In the genomic region with DNA sequence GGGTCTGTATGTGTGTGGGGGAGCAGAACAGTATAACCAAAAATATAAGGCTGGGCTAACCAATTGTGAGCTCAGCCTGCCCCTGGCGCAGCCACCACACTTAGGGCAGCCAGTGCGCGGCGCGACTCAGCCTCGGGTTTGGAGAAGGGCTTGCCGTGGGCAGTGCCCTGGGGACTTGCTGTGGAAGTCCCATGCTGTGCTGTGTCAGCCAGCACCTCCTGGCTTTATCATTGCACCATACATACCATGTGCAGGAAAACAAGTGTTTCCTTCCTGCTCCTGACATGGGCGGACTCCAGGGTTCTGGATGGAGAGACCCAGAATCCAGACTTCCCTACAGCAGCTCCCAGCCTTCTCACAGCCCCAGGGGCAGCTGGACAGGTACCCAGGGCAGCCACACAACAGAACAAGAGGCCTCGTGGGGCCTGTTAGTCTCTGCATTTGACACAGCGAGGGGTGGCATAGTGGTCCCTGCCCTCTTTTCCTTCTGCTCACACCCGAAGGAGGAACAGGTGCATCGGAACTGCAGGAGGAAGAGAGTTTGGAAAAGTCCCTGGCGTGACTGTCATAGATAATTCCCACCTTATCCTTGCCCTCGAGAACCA, we compare ENCODE assay signal across 23 cellular contexts. TPM values are rescaled to one million over a fixed set of nuclear protein-coding genes. Genes with fewer than 3 reads are reported as not detected.
"Had no signal": no experiment of that assay in that cellular context is flagged by ENCODE, and none has a peak within 500 bp of the region (broad histone marks: within the 10 kb centered on the region; RNA-seq: fewer than 3 reads in every experiment).

No MANE protein-coding gene starts in this region.

- H3K36me3 Mint-ChIP-seq: activated naive CD8-positive, alpha-beta T cell treated with anti-CD3 and anti-CD28 coated beads, Interleukin-2, amount 10 ng/mL, durations not matched to agents 7 days and 5 days; immature natural killer cell; WTC11 had no signal

- H3K36me3 ChIP-seq: colonic mucosa, esophagus muscularis mucosa, gastroesophageal sphincter, lower lobe of right lung, thoracic aorta had no signal

- H3K9me3 Mint-ChIP-seq: activated CD4-positive, alpha-beta memory T cell treated with anti-CD3 and anti-CD28 coated beads, Interleukin-2, amount 10 ng/mL, durations not matched to agents 7 days and 5 days; activated naive CD8-positive, alpha-beta T cell treated with anti-CD3 and anti-CD28 coated beads, Interleukin-2, amount 10 ng/mL, durations not matched to agents 7 days and 5 days; activated T-helper 17 cell treated with anti-CD3 and anti-CD28 coated beads, Interleukin-2, amount 50 U/mL, for 72 hours; immature natural killer cell; nephron progenitor cell; WTC11 had no signal

- H3K4me3 ChIP-seq: body of pancreas, colonic mucosa, esophagus muscularis mucosa, gastroesophageal sphincter, lower lobe of right lung, thoracic aorta had no signal

- DNase-seq: activated CD4-positive, alpha-beta memory T cell treated with anti-CD3 and anti-CD28 coated beads, Interleukin-2, amount 10 ng/mL, durations not matched to agents 7 days and 5 days; activated CD4-positive, alpha-beta T cell treated with anti-CD3 and anti-CD28 coated beads for 36 hours; activated naive CD4-positive, alpha-beta T cell treated with Interleukin-2 at 50 U/mL for 16 hours; activated naive CD8-positive, alpha-beta T cell treated with anti-CD3 and anti-CD28 coated beads, Interleukin-2, amount 10 ng/mL, durations not matched to agents 7 days and 5 days; activated T-cell treated with anti-CD3 and anti-CD28 coated beads, Interleukin-2, amount 50 U/mL, for 1 hour; body of pancreas; caudate nucleus; colonic mucosa; effector CD4-positive, alpha-beta T cell; immature natural killer cell; lower lobe of right lung; nephron progenitor cell; occipital lobe; small intestine; stimulated activated CD4-positive, alpha-beta T cell treated with anti-CD3 and anti-CD28 coated beads, Interleukin-15, amount 100 ng/mL, for 24 hours; stimulated activated CD4-positive, alpha-beta T cell treated with anti-CD3 and anti-CD28 coated beads, Interleukin-4, amount 100 ng/mL, for 1 hour; SW 1271 had no signal

- H3K4me1 Mint-ChIP-seq: activated CD4-positive, alpha-beta memory T cell treated with anti-CD3 and anti-CD28 coated beads, Interleukin-2, amount 10 ng/mL, durations not matched to agents 7 days and 5 days; activated CD4-positive, alpha-beta T cell treated with anti-CD3 and anti-CD28 coated beads for 36 hours; activated naive CD8-positive, alpha-beta T cell treated with anti-CD3 and anti-CD28 coated beads, Interleukin-2, amount 10 ng/mL, durations not matched to agents 7 days and 5 days; activated T-helper 17 cell treated with anti-CD3 and anti-CD28 coated beads, Interleukin-2, amount 50 U/mL, for 72 hours; immature natural killer cell had no signal

- H3K27ac Mint-ChIP-seq: activated CD4-positive, alpha-beta memory T cell treated with anti-CD3 and anti-CD28 coated beads, Interleukin-2, amount 10 ng/mL, durations not matched to agents 7 days and 5 days; activated CD4-positive, alpha-beta T cell treated with anti-CD3 and anti-CD28 coated beads for 36 hours; activated naive CD8-positive, alpha-beta T cell treated with anti-CD3 and anti-CD28 coated beads, Interleukin-2, amount 10 ng/mL, durations not matched to agents 7 days and 5 days; activated T-helper 17 cell treated with anti-CD3 and anti-CD28 coated beads, Interleukin-2, amount 50 U/mL, for 72 hours; immature natural killer cell; nephron progenitor cell; progenitor cell of endocrine pancreas; WTC11 had no signal

- H3K4me1 ChIP-seq: body of pancreas, colonic mucosa, esophagus muscularis mucosa, gastroesophageal sphincter had no signal

- ATAC-seq: activated CD4-positive, alpha-beta T cell treated with anti-CD3 and anti-CD28 coated beads for 36 hours; activated T-helper 17 cell treated with anti-CD3 and anti-CD28 coated beads, Interleukin-2, amount 50 U/mL, for 72 hours; body of pancreas; gastroesophageal sphincter had no signal

- H3K27me3 ChIP-seq: body of pancreas, colonic mucosa had no signal

- H3K27ac ChIP-seq: body of pancreas, colonic mucosa, esophagus muscularis mucosa, gastroesophageal sphincter, lower lobe of right lung, thoracic aorta had no signal

- H3K27me3 Mint-ChIP-seq: activated CD4-positive, alpha-beta T cell treated with anti-CD3 and anti-CD28 coated beads for 36 hours; activated T-helper 17 cell treated with anti-CD3 and anti-CD28 coated beads, Interleukin-2, amount 50 U/mL, for 72 hours had no signal

- H3K9me3 ChIP-seq: body of pancreas, colonic mucosa, esophagus muscularis mucosa, gastroesophageal sphincter, lower lobe of right lung, thoracic aorta had no signal

- H3K4me3 Mint-ChIP-seq: activated CD4-positive, alpha-beta memory T cell treated with anti-CD3 and anti-CD28 coated beads, Interleukin-2, amount 10 ng/mL, durations not matched to agents 7 days and 5 days; activated CD4-positive, alpha-beta T cell treated with anti-CD3 and anti-CD28 coated beads for 36 hours; activated naive CD8-positive, alpha-beta T cell treated with anti-CD3 and anti-CD28 coated beads, Interleukin-2, amount 10 ng/mL, durations not matched to agents 7 days and 5 days; activated T-helper 17 cell treated with anti-CD3 and anti-CD28 coated beads, Interleukin-2, amount 50 U/mL, for 72 hours; immature natural killer cell; nephron progenitor cell; WTC11 had no signal

RNA-seq across cellular contexts. Expression of gene SDC1, which starts 54.2 kb away (rescaled TPM):
- polyA plus RNA-seq: immature natural killer cell had no signal
